Comparison of ENCODE assay signal across 35 cellular contexts in genomic region chr2:176947754-176948153, GRCh38.
"Had no signal": no experiment of that assay in that cellular context is flagged by ENCODE, and none has a peak within 500 bp of the region (broad histone marks: within the 10 kb centered on the region; RNA-seq: fewer than 3 reads in every experiment).

No MANE protein-coding gene starts in this region.

- DNase-seq: activated B cell treated with CpG ODN at 0.5 μM for 24 hours; activated CD4-positive, alpha-beta memory T cell treated with anti-CD3 and anti-CD28 coated beads for 36 hours; activated CD4-positive, alpha-beta T cell treated with anti-CD3 and anti-CD28 coated beads for 4 hours; activated CD4-positive, alpha-beta T cell treated with anti-CD3 and anti-CD28 coated beads, Interleukin-2, amount 10 ng/mL, durations not matched to agents 24 days and 14 days; activated CD4-positive, alpha-beta T cell treated with anti-CD3 and anti-CD28 coated beads, Interleukin-2, amount 50 U/mL, for 1 hour; activated CD4-positive, alpha-beta T cell treated with anti-CD3 and anti-CD28 coated beads, Interleukin-2, amount 50 U/mL, for 4 hours; activated CD4-positive, CD25-positive, alpha-beta regulatory T cell treated with anti-CD3 and anti-CD28 coated beads, Interleukin-2, amount 50 U/mL, for 72 hours; activated CD8-positive, alpha-beta memory T cell treated with anti-CD3 and anti-CD28 coated beads, Interleukin-2, amount 50 U/mL, for 4 hours; activated CD8-positive, alpha-beta T cell treated with anti-CD3 and anti-CD28 coated beads for 36 hours; activated effector memory CD4-positive, alpha-beta T cell treated with anti-CD3 and anti-CD28 coated beads, Interleukin-2, amount 50 U/mL, for 16 hours; activated gamma-delta T cell treated with Interleukin-2 at 50 U/mL for 16 hours; activated naive CD4-positive, alpha-beta T cell; activated naive CD4-positive, alpha-beta T cell treated with anti-CD3 and anti-CD28 coated beads for 36 hours; activated naive CD4-positive, alpha-beta T cell treated with anti-CD3 and anti-CD28 coated beads, Interleukin-2, amount 50 U/mL, for 16 hours; activated naive CD8-positive, alpha-beta T cell treated with anti-CD3 and anti-CD28 coated beads for 36 hours; activated T-cell treated with anti-CD3 and anti-CD28 coated beads for 4 hours; activated T-cell treated with anti-CD3 and anti-CD28 coated beads, Interleukin-2, amount 50 U/mL, for 1 hour; activated T-cell treated with anti-CD3 and anti-CD28 coated beads, Interleukin-2, amount 50 U/mL, for 4 hours; activated T-cell treated with anti-CD3 and anti-CD28 coated beads, Interleukin-2, amount 50 U/mL, for 72 hours; adrenal gland; amniotic stem cell; aorta; body of pancreas; brain microvascular endothelial cell; caudate nucleus; T-helper 1 cell; T-helper 2 cell; T-helper 9 cell had no signal

- H3K27me3 ChIP-seq: adrenal gland, body of pancreas, brain microvascular endothelial cell, breast epithelium, cardiac muscle cell had no signal

- ATAC-seq: activated CD8-positive, alpha-beta T cell treated with anti-CD3 and anti-CD28 coated beads for 36 hours; activated naive CD4-positive, alpha-beta T cell treated with anti-CD3 and anti-CD28 coated beads, Interleukin-2, amount 50 U/mL, for 72 hours; activated T-cell treated with anti-CD3 and anti-CD28 coated beads, Interleukin-2, amount 50 U/mL, for 4 hours; activated T-cell treated with anti-CD3 and anti-CD28 coated beads, Interleukin-2, amount 50 U/mL, for 72 hours; activated T-helper 17 cell treated with anti-CD3 and anti-CD28 coated beads, Interleukin-2, amount 50 U/mL, for 72 hours; body of pancreas had no signal

- H3K4me1 ChIP-seq: adrenal gland, body of pancreas, breast epithelium had no signal

- H3K9me3 ChIP-seq: adrenal gland, body of pancreas, breast epithelium had no signal

- H3K36me3 ChIP-seq: adrenal gland, brain microvascular endothelial cell, breast epithelium, cardiac muscle cell had no signal

- H3K4me3 ChIP-seq: adrenal gland, body of pancreas, breast epithelium, cardiac muscle cell had no signal

- FAIRE-seq: astrocyte, TTC549 had no signal

- H3K27ac ChIP-seq: adrenal gland, body of pancreas, brain microvascular endothelial cell, breast epithelium, cardiac muscle cell, VCaP had no signal
